8 cellular contexts compared by ENCODE assay signal in the genomic region with DNA sequence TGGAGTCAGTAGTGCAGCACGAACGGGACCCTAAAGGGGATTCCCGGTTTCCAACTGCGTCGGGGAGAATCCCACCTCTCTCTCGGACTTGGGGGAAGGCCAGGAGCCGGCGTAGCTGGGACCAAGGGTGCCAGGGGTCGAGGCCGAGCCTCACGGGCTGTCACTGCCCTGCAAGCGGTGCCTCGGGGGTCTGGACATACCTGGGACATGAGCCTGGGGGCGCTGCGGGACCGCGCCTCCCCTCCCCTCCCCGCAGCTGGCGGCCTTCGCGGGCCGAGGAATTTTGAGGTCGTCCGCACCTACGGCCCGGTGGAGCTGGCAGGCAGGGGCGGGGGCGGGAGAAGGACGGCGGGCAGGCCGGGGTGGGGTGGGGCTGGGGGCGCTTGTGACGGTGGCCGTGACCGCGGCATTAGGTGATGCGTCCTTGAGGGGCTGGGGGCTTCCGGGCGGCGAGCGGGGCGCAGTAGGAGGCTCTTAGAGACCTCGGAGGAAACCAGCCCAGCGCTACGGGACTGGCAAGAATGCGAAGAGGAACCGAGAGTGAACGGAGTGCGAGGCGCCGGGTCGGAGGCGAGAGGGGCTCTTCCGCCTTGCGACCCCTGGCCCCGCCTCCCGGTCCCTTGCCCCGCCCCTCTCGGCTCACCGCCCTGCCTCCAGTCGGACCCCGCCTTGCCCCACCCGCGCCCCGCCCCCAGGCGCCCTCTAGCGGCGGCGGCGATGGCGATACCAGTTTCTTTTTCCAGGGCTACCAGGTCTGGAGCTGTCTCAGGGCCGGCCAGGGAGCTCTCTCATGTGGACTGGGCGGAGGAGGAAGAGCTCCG. TPM values are rescaled to one million over a fixed set of nuclear protein-coding genes. Genes with fewer than 3 reads are reported as not detected.
DNase-seq lines count a peak whose midpoint lies in the region; ATAC-seq, FAIRE-seq and TF ChIP-seq lines count a peak whose summit lies in the region.

No MANE protein-coding gene starts in this region.

- TF ChIP-seq CTCF in kidney (IDR thresholded peaks at IDR 0.05; ENCODE audit: borderline replicate concordance, extremely low read depth, insufficient read depth): peak; percentile 66

- DNase-seq in Ammon's horn (ENCODE audit: low spot score) (peak; percentile 90), NCI-H226 (peak; percentile 87), kidney (peak; percentile 96)
- DNase-seq in activated CD4-positive, CD25-positive, alpha-beta regulatory T cell (lab: John Stamatoyannopoulos, UW): peak; percentile 91 to 98 (median 96)
- DNase-seq in central memory CD4-positive, alpha-beta T cell: peak; percentile 90
- DNase-seq in stimulated activated CD4-positive, alpha-beta T cell treated with anti-CD3 and anti-CD28 coated beads, Interleukin-15, amount 100 ng/mL, for 1 hour (ENCODE audit: low read depth in 1 of 2, low spot score in 1 of 2): peak; percentile 95 to 98

- H3K4me3 ChIP-seq in kidney (ENCODE audit: low read length in 2 of 2): peak overlapping the region; percentile 71 to 78

- peak overlapping the region; percentile 74 to 80 for H3K9ac ChIP-seq in kidney (ENCODE audit: low read length in 2 of 2)

- peak; percentile 94 for ATAC-seq in GM19035 (IDR thresholded peaks at IDR 0.05; ENCODE audit: unreplicated experiment)
- peak; percentile 97 for ATAC-seq in HG03280 (IDR thresholded peaks at IDR 0.05; ENCODE audit: unreplicated experiment)

- H3K36me3 ChIP-seq in kidney (ENCODE audit: control insufficient read depth in 1 of 2, insufficient read depth in 2 of 2, low read length in 2 of 2): no peaks in the 10 kb centered on the region

- intact Hi-C loops in kidney (cut with DNase I): no loop called here

- H3K4me1 ChIP-seq in kidney (ENCODE audit: control insufficient read depth in 1 of 2, insufficient read depth in 1 of 2, low read depth in 1 of 2, low read length in 2 of 2): peaks cover 4% of the 10 kb centered on the region in 2 donors

- FAIRE-seq in kidney (lab: Jason Lieb, UNC): no peak

- peak overlapping the region in 1 of 2 donors; percentile 38 for H3K27ac ChIP-seq in kidney (ENCODE audit: low read depth in 2 of 2, low read length in 2 of 2)

- no peaks in the 10 kb centered on the region for H3K9me3 ChIP-seq in kidney (ENCODE audit: control insufficient read depth in 1 of 2, low read length in 2 of 2)

RNA-seq across cellular contexts. Expression of a gene that starts 48.3 kb away (rescaled TPM):
- total RNA-seq in kidney: not detected
- polyA plus RNA-seq in kidney (ENCODE audit: insufficient read depth, low read depth, low replicate concordance): not detected

RNA-seq across cellular contexts. Expression of a gene that starts 54.9 kb away (rescaled TPM):
- 94.3 TPM for total RNA-seq in kidney
- polyA plus RNA-seq in kidney (ENCODE audit: insufficient read depth, low read depth, low replicate concordance): 239 TPM
